In genomic region chr2:150191349-150191748, GRCh38 we compare ENCODE assay signal across 18 cellular contexts.
A peak's percentile ranks its signal among the peaks of the same experiment; 100 is the strongest.
DNase-seq lines count a peak whose midpoint lies in the region; ATAC-seq, FAIRE-seq and TF ChIP-seq lines count a peak whose summit lies in the region.
"Had no signal": no experiment of that assay in that cellular context is flagged by ENCODE, and none has a peak within 500 bp of the region (broad histone marks: within the 10 kb centered on the region; RNA-seq: fewer than 3 reads in every experiment).

No MANE protein-coding gene starts in this region.

- H4K20me1 ChIP-seq in BLaER1 treated with 17β-estradiol and CSF1 and Interleukin-3, amounts not matched to agents 10 nM and 100 nM = no peaks in the 10 kb centered on the region
- H4K20me1 ChIP-seq in KMS-11 (ENCODE audit: insufficient read depth) = no peaks in the 10 kb centered on the region

- DNase-seq in bronchial epithelial cell (ENCODE audit: low read depth) = peak; percentile 70
- peak; percentile 56 for DNase-seq in kidney glomerular epithelial cell (lab: John Stamatoyannopoulos, UW)
- DNase-seq in NCI-H2029 treated with DMSO at 0.1 percent for 48 hours (lab: John Stamatoyannopoulos, UW) = no peak
- no peak for DNase-seq in mucosa of gallbladder (ENCODE audit: low spot score)
- DNase-seq in NCI-H748 (lab: John Stamatoyannopoulos, UW; ENCODE audit: unreplicated experiment) = no peak
- DNase-seq: activated CD8-positive, alpha-beta T cell treated with anti-CD3 and anti-CD28 coated beads, Interleukin-2, amount 10 ng/mL, durations not matched to agents 7 days and 5 days; amygdala; dorsolateral prefrontal cortex; NCI-H1105; nucleus accumbens had no signal

- no peak overlapping the region for H3K27ac ChIP-seq in BLaER1 treated with 17β-estradiol and CSF1 and Interleukin-3, amounts not matched to agents 10 nM and 100 nM
- H3K27ac ChIP-seq in KMS-11 = no peak overlapping the region
- H3K27ac ChIP-seq: dorsolateral prefrontal cortex, SJSA1, tibial nerve had no signal

- peaks cover 10 to 40% (median 22%) of the 10 kb centered on the region in 11 experiments for H3K9me3 ChIP-seq in BLaER1 treated with 17β-estradiol and CSF1 and Interleukin-3, amounts not matched to agents 10 nM and 100 nM (replicated peaks in 1 of 11)
- H3K9me3 ChIP-seq: SJSA1 had no signal

- peaks cover 8 to 13% (median 11%) of the 10 kb centered on the region in 10 experiments for H3K4me1 ChIP-seq in BLaER1 treated with 17β-estradiol and CSF1 and Interleukin-3, amounts not matched to agents 10 nM and 100 nM
- H3K4me1 ChIP-seq in KMS-11 (ENCODE audit: low read depth, poor library complexity, severe bottlenecking) = peaks cover 33% of the 10 kb centered on the region
- H3K4me1 ChIP-seq: tibial nerve had no signal

- H2AFZ ChIP-seq in KMS-11 (ENCODE audit: low read depth) = no peak overlapping the region
- H2AFZ ChIP-seq: GM23338 had no signal

- ATAC-seq in GM21737 (IDR thresholded peaks at IDR 0.05; ENCODE audit: unreplicated experiment) = no peak
- ATAC-seq: activated CD8-positive, alpha-beta T cell treated with anti-CD3 and anti-CD28 coated beads, Interleukin-2, amount 10 ng/mL, durations not matched to agents 7 days and 5 days; activated T-helper 17 cell treated with anti-CD3 and anti-CD28 coated beads, Interleukin-2, amount 50 U/mL, for 72 hours; GM23338; stimulated activated effector memory CD8-positive, alpha-beta T cell treated with anti-CD3 and anti-CD28 coated beads, Interleukin-12 subunit alpha, Interleukin-12 subunit beta, amount 100 ng/mL, for 72 hours had no signal

- H3K27me3 ChIP-seq in BLaER1 treated with 17β-estradiol and CSF1 and Interleukin-3, amounts not matched to agents 10 nM and 100 nM = no peaks in the 10 kb centered on the region
- H3K27me3 ChIP-seq in KMS-11 (ENCODE audit: insufficient read depth, low read depth) = no peaks in the 10 kb centered on the region
- H3K27me3 ChIP-seq in bronchial epithelial cell (ENCODE audit: control insufficient read depth, insufficient read depth, low read length) = no peaks in the 10 kb centered on the region
- H3K27me3 ChIP-seq: SJSA1, tibial nerve had no signal

- TF ChIP-seq CTCF in KMS-11 (conservative IDR thresholded peaks at IDR 0.05; ENCODE audit: low read depth, low read length) (no peak), bronchial epithelial cell (IDR thresholded peaks at IDR 0.05; ENCODE audit: insufficient read depth, low read length, severe bottlenecking) (no peak)

- no peaks in the 10 kb centered on the region for H3K79me2 ChIP-seq in KMS-11 (ENCODE audit: insufficient read depth, low read depth)

- peak overlapping the region; percentile 25 to 58 (median 47) for H3K4me2 ChIP-seq in BLaER1 treated with 17β-estradiol and CSF1 and Interleukin-3, amounts not matched to agents 10 nM and 100 nM
- H3K4me2 ChIP-seq in KMS-11 = peak overlapping the region; percentile 64; the same call in 1 of the 2 replicates
- H3K4me2 ChIP-seq: GM23338 had no signal

- no peak overlapping the region for H3K9ac ChIP-seq in BLaER1 treated with 17β-estradiol and CSF1 and Interleukin-3, amounts not matched to agents 10 nM and 100 nM
- H3K9ac ChIP-seq in KMS-11 = no peak overlapping the region

- no peak overlapping the region for H3K4me3 ChIP-seq in BLaER1 treated with 17β-estradiol and CSF1 and Interleukin-3, amounts not matched to agents 10 nM and 100 nM
- H3K4me3 ChIP-seq in KMS-11 (IDR thresholded peaks at IDR 0.05; ENCODE audit: insufficient read depth, low read depth, low read length) (no peak overlapping the region), bronchial epithelial cell (ENCODE audit: low read depth, low read length) (no peak overlapping the region)
- H3K4me3 ChIP-seq: dorsolateral prefrontal cortex, GM23338, SJSA1, tibial nerve had no signal

- no peaks in the 10 kb centered on the region for H3K36me3 ChIP-seq in BLaER1 treated with 17β-estradiol and CSF1 and Interleukin-3, amounts not matched to agents 10 nM and 100 nM
- H3K36me3 ChIP-seq in KMS-11 (ENCODE audit: insufficient read depth) (no peaks in the 10 kb centered on the region), bronchial epithelial cell (ENCODE audit: control insufficient read depth, insufficient read depth, low read length) (no peaks in the 10 kb centered on the region)
- H3K36me3 ChIP-seq: SJSA1, tibial nerve had no signal

- peak; percentile 70 for FAIRE-seq in bronchial epithelial cell (lab: Jason Lieb, UNC)

Comparison
In these comparisons a context has a peak if more than half of its experiments do, and no peak if none do; other contexts are left out.
1. DNase-seq: peak in bronchial epithelial cell (single experiment) and kidney glomerular epithelial cell (single experiment); none in NCI-H2029 treated with DMSO at 0.1 percent for 48 hours (single experiment), mucosa of gallbladder (single experiment) and NCI-H748 (single experiment).